8 cellular contexts compared by ENCODE assay signal in genomic region chr1:243254927-243255790, GRCh38. TPM values are rescaled to one million over a fixed set of nuclear protein-coding genes. Genes with fewer than 3 reads are reported as not detected.
DNase-seq lines count a peak whose midpoint lies in the region; ATAC-seq and TF ChIP-seq lines count a peak whose summit lies in the region.

Gene CEP170, minus strand, starts transcription at chr1:243255281. Its CDS starts 30,001 bp downstream, at chr1:243225280.

- H3K27ac Mint-ChIP-seq in activated naive CD4-positive, alpha-beta T cell treated with anti-CD3 and anti-CD28 coated beads, Interleukin-2, amount 50 U/mL, for 24 hours: peak within 1 kb of the TSS; percentile 97

- H2AFZ ChIP-seq in SK-N-SH (ENCODE audit: low read depth) (peak within 1 kb of the TSS; percentile 56), osteoblast (ENCODE audit: low read length) (peak within 1 kb of the TSS; percentile 93)

- H3K9me3 Mint-ChIP-seq in activated naive CD4-positive, alpha-beta T cell treated with anti-CD3 and anti-CD28 coated beads, Interleukin-2, amount 50 U/mL, for 24 hours: no peaks in the 10 kb centered on the region

- H3K79me2 ChIP-seq in SK-N-SH (ENCODE audit: insufficient read depth): peaks cover 87% of the 10 kb centered on the region
- peaks cover 95% of the 10 kb centered on the region for H3K79me2 ChIP-seq in osteoblast (ENCODE audit: insufficient read depth, low read length)

- no peak for TF ChIP-seq RAD21 in SK-N-SH (IDR thresholded peaks at IDR 0.05; ENCODE audit: low read length)

- H3K4me1 ChIP-seq in SK-N-SH (ENCODE audit: control insufficient read depth in 1 of 2, insufficient read depth in 2 of 2, low read depth in 1 of 2, low read length in 1 of 2) (peaks cover 0 to 40% of the 10 kb centered on the region in 2 experiments; a peak in 2 of 4 replicates), osteoblast (ENCODE audit: insufficient read depth, low read length) (peaks cover 31% of the 10 kb centered on the region), thoracic aorta (ENCODE audit: control insufficient read depth in 1 of 2, low read depth in 2 of 2) (peaks cover 38 to 39% of the 10 kb centered on the region in 2 donors)

- POLR2A ChIA-PET in HEK293T (lab: Yijun Ruan, JAX) (interaction anchor here (0.6 to 1.5 kb wide), 17 partner anchors 10 to 1615 kb away, joined by 3 to 12 read pairs (median 4); partner anchors contain the start of genes CHML, EXO1 and OPN3), SK-N-SH (lab: Yijun Ruan, JAX) (interaction anchor here (0.8 to 1.9 kb wide), 3 partner anchors 12 to 1196 kb away, joined by 3 to 9 read pairs (median 5); partner anchors contain the start of gene ADSS2)

- H3K9ac ChIP-seq in SK-N-SH: peak within 1 kb of the TSS; percentile 93

- peaks cover 54% of the 10 kb centered on the region for H3K4me1 Mint-ChIP-seq in activated naive CD4-positive, alpha-beta T cell treated with anti-CD3 and anti-CD28 coated beads, Interleukin-2, amount 50 U/mL, for 24 hours

- CTCF ChIA-PET in HEK293T (lab: Yijun Ruan, JAX): interaction anchor here (1.9 kb wide), 1 partner anchor 10 kb away, joined by 4 read pairs; no protein-coding TSS in a partner anchor
- CTCF ChIA-PET in SK-N-SH (lab: Yijun Ruan, JAX): interaction anchor here (0.6 to 1.1 kb wide), 2 partner anchors 10 to 384 kb away, joined by 3 read pairs; no protein-coding TSS in a partner anchor

- 1% methylated on average over 27 of the region's 74 CpGs for WGBS in SK-N-SH (ENCODE audit: low lambda C conversion rate)

- peaks cover 31% of the 10 kb centered on the region for H4K20me1 ChIP-seq in SK-N-SH (ENCODE audit: insufficient read depth)
- H4K20me1 ChIP-seq in osteoblast (ENCODE audit: insufficient read depth, low read length): peaks cover 25% of the 10 kb centered on the region

- H3K9me3 ChIP-seq in SK-N-SH (no peaks in the 10 kb centered on the region), osteoblast (ENCODE audit: low read depth, low read length) (no peaks in the 10 kb centered on the region), thoracic aorta (no peaks in the 10 kb centered on the region)

- H3F3A ChIP-seq in SK-N-SH (replicated peaks; ENCODE audit: insufficient read depth): peaks cover 32% of the 10 kb centered on the region

- DNase-seq in GM03348 (ENCODE audit: low spot score) (peak; percentile 94), HEK293T (ENCODE audit: extremely low spot score) (peak; percentile 98), MV-4-11 (lab: John Stamatoyannopoulos, UW) (peak; percentile 91), SK-N-SH (peak; percentile 96), glomerular visceral epithelial cell (ENCODE audit: extremely low spot score) (peak; percentile 98), osteoblast (ENCODE audit: insufficient read length, low spot score, missing footprints) (peak; percentile 97), thoracic aorta (ENCODE audit: low spot score) (peak; percentile 77)

- TF ChIP-seq CTCF in SK-N-SH (IDR thresholded peaks at IDR 0.05) (no peak), osteoblast (IDR thresholded peaks at IDR 0.05; ENCODE audit: extremely low read depth, low read depth, low read length) (no peak), thoracic aorta (IDR thresholded peaks at IDR 0.05) (no peak)

- H3K27me3 Mint-ChIP-seq in activated naive CD4-positive, alpha-beta T cell treated with anti-CD3 and anti-CD28 coated beads, Interleukin-2, amount 50 U/mL, for 24 hours: no peaks in the 10 kb centered on the region

- H3K27me3 ChIP-seq in SK-N-SH (ENCODE audit: insufficient read depth) (no peaks in the 10 kb centered on the region), osteoblast (ENCODE audit: insufficient read depth, low read length) (no peaks in the 10 kb centered on the region), thoracic aorta (replicated peaks; ENCODE audit: insufficient read depth) (no peaks in the 10 kb centered on the region)

- H3K36me3 Mint-ChIP-seq in activated naive CD4-positive, alpha-beta T cell treated with anti-CD3 and anti-CD28 coated beads, Interleukin-2, amount 50 U/mL, for 24 hours: peaks cover 2% of the 10 kb centered on the region

- H3K4me3 Mint-ChIP-seq in activated naive CD4-positive, alpha-beta T cell treated with anti-CD3 and anti-CD28 coated beads, Interleukin-2, amount 50 U/mL, for 24 hours: peak within 1 kb of the TSS; percentile 100

- peaks cover under 1 to 19% of the 10 kb centered on the region in 2 experiments for H3K36me3 ChIP-seq in SK-N-SH (replicated peaks in 1 of 2; ENCODE audit: control insufficient read depth in 1 of 2, insufficient read depth in 2 of 2, low read length in 1 of 2)
- no peaks in the 10 kb centered on the region for H3K36me3 ChIP-seq in osteoblast (ENCODE audit: insufficient read depth, low read length)
- no peaks in the 10 kb centered on the region for H3K36me3 ChIP-seq in thoracic aorta

- peak within 1 kb of the TSS; percentile 97 to 100 for H3K27ac ChIP-seq in SK-N-SH (ENCODE audit: low read depth in 2 of 2, low read length in 1 of 2)
- peak within 1 kb of the TSS; percentile 91 for H3K27ac ChIP-seq in osteoblast (ENCODE audit: low read depth, low read length)
- H3K27ac ChIP-seq in thoracic aorta: peak within 1 kb of the TSS; percentile 98 to 99

- H3K4me3 ChIP-seq in SK-N-SH (ENCODE audit: low read depth in 2 of 2, low read length in 1 of 2): peak within 1 kb of the TSS; percentile 83 to 97
- peak within 1 kb of the TSS; percentile 95 for H3K4me3 ChIP-seq in osteoblast (ENCODE audit: insufficient read depth, low read length)
- H3K4me3 ChIP-seq in thoracic aorta: peak within 1 kb of the TSS; percentile 98

- H3K4me2 ChIP-seq in SK-N-SH (peak within 1 kb of the TSS; percentile 83), osteoblast (ENCODE audit: insufficient read depth, low read length) (peak within 1 kb of the TSS; percentile 99)

- no peaks in the 10 kb centered on the region for H3K9me2 ChIP-seq in SK-N-SH

- TF ChIP-seq EP300 in SK-N-SH (IDR thresholded peaks at IDR 0.05; ENCODE audit: borderline replicate concordance in 1 of 2, low read depth in 1 of 2, low read length in 1 of 2): peak in 1 of 2 experiments; percentile 29; a peak in 1 of 4 replicates

- ATAC-seq in thoracic aorta (ENCODE audit: insufficient number of reproducible peaks, low FRiP score, low read depth): peak; percentile 76

TF ChIP-seq in HEK293T, 16 proteins besides CTCF, POLR2A, EP300 and RAD21:
- TF ChIP-seq ELF4 (IDR thresholded peaks at IDR 0.05) (peak; percentile 37; the same call in 1 of the 2 replicates), FOXM1 (IDR thresholded peaks at IDR 0.05; ENCODE audit: borderline replicate concordance) (no peak), PKNOX1 (IDR thresholded peaks at IDR 0.05) (peak; percentile 86), NFRKB (IDR thresholded peaks at IDR 0.05) (no peak), CTBP1 (IDR thresholded peaks at IDR 0.05; ENCODE audit: borderline replicate concordance) (no peak), HDGF (IDR thresholded peaks at IDR 0.05; ENCODE audit: borderline replicate concordance) (peak; percentile 95; the same call in 1 of the 2 replicates), L3MBTL2 (conservative IDR thresholded peaks at IDR 0.05) (peak; percentile 45)

TF ChIP-seq in SK-N-SH, 30 proteins besides CTCF, POLR2A, EP300 and RAD21 (continues in another document):
- TF ChIP-seq ELF1 (IDR thresholded peaks at IDR 0.05) (no peak), RFX5 (IDR thresholded peaks at IDR 0.05; ENCODE audit: low read length) (no peak), SIN3A (IDR thresholded peaks at IDR 0.05; ENCODE audit: borderline replicate concordance, low read depth, low read length) (peak; percentile 59; the same call in 1 of the 2 replicates), EZH2phosphoT487 (IDR thresholded peaks at IDR 0.05; ENCODE audit: borderline replicate concordance, low read depth) (no peak), PBX3 (IDR thresholded peaks at IDR 0.05) (no peak), TCF12 (IDR thresholded peaks at IDR 0.05) (no peak; the same call in 1 of the 2 replicates), GATA2 (CRISPR knock-in tag; IDR thresholded peaks at IDR 0.05) (no peak), FOXM1 (IDR thresholded peaks at IDR 0.05; ENCODE audit: low read depth) (no peak)
- TF ChIP-seq, protein P1, sequence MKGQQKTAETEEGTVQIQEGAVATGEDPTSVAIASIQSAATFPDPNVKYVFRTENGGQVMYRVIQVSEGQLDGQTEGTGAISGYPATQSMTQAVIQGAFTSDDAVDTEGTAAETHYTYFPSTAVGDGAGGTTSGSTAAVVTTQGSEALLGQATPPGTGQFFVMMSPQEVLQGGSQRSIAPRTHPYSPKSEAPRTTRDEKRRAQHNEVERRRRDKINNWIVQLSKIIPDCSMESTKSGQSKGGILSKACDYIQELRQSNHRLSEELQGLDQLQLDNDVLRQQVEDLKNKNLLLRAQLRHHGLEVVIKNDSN (IDR thresholded peaks at IDR 0.05; ENCODE audit: borderline replicate concordance, low read depth): no peak
- TF ChIP-seq, protein P2, sequence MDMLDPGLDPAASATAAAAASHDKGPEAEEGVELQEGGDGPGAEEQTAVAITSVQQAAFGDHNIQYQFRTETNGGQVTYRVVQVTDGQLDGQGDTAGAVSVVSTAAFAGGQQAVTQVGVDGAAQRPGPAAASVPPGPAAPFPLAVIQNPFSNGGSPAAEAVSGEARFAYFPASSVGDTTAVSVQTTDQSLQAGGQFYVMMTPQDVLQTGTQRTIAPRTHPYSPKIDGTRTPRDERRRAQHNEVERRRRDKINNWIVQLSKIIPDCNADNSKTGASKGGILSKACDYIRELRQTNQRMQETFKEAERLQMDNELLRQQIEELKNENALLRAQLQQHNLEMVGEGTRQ (IDR thresholded peaks at IDR 0.05; ENCODE audit: borderline replicate concordance, low read depth, low read length): no peak

RNA-seq across cellular contexts. Expression of gene CEP170, which starts in this region (rescaled TPM):
- polyA plus RNA-seq in SK-N-SH (2012; rRNA removed): 67.2 and 76.6 TPM in 2 replicates
- polyA plus RNA-seq in SK-N-SH (2012; cell fraction: cytosol; rRNA removed): 64.6 and 69.6 TPM in 2 replicates
- polyA plus RNA-seq in SK-N-SH (2012; cell fraction: nucleus; rRNA removed): 100 and 203 TPM in 2 replicates
- 90.5 and 102 TPM in 2 replicates for total RNA-seq in osteoblast
- 10 to 100 TPM; 59.8 to 74.3 TPM for total RNA-seq in thoracic aorta

Comparison
In these comparisons a context has a peak if more than half of its experiments do, and no peak if none do; other contexts are left out.
1. Peak in every context shown above with its lines: DNase-seq, ATAC-seq, H3K4me3 ChIP-seq and H3K27ac ChIP-seq.